8 cellular contexts compared by ENCODE assay signal in genomic region chr12:9669534-9669933, GRCh38. TPM values are rescaled to one million over a fixed set of nuclear protein-coding genes. Genes with fewer than 3 reads are reported as not detected.
DNase-seq lines count a peak whose midpoint lies in the region; ATAC-seq, FAIRE-seq and TF ChIP-seq lines count a peak whose summit lies in the region.

CLEC2D (plus strand) TSS chr12:9669713; CDS start chr12:9669735, 22 bp downstream.

- no peak for DNase-seq in GM12892 (ENCODE audit: insufficient read length)
- DNase-seq in NOMO-1 (lab: John Stamatoyannopoulos, UW; ENCODE audit: unreplicated experiment in 2 of 2): peak; percentile 65 to 77
- DNase-seq in lower lobe of right lung: no peak
- no peak for DNase-seq in T1000 (lab: John Stamatoyannopoulos, UW)
- no peak for DNase-seq in ecto neural progenitor cell (ENCODE audit: low spot score)
- DNase-seq in tibial artery: no peak

- peaks cover 14% of the 10 kb centered on the region for H3K4me1 ChIP-seq in lower lobe of right lung
- peaks cover 0 to 20% (median 9%) of the 10 kb centered on the region in 4 donors for H3K4me1 ChIP-seq in tibial artery

- H3K36me3 ChIP-seq in lower lobe of right lung (peaks cover 7% of the 10 kb centered on the region), tibial artery (peaks cover 3 to 7% (median 4%) of the 10 kb centered on the region in 3 donors)

- H3K27ac ChIP-seq in lower lobe of right lung: peak within 1 kb of the TSS; percentile 10
- no peak within 1 kb of the TSS for H3K27ac ChIP-seq in tibial artery

- FAIRE-seq in GM12892 (lab: Jason Lieb, UNC): peak; percentile 98

- TF ChIP-seq CTCF in lower lobe of right lung (IDR thresholded peaks at IDR 0.05): no peak
- no peak for TF ChIP-seq CTCF in tibial artery (IDR thresholded peaks at IDR 0.05)

- H3K4me3 ChIP-seq in lower lobe of right lung (peak within 1 kb of the TSS; percentile 24), tibial artery (no peak within 1 kb of the TSS)

- H3K27me3 ChIP-seq in lower lobe of right lung (ENCODE audit: low read depth) (no peaks in the 10 kb centered on the region), tibial artery (no peaks in the 10 kb centered on the region)

- H3K9me3 ChIP-seq in lower lobe of right lung: no peaks in the 10 kb centered on the region
- H3K9me3 ChIP-seq in tibial artery: no peaks in the 10 kb centered on the region

- peak; percentile 92 for TF ChIP-seq POLR2A in GM12892 (IDR thresholded peaks at IDR 0.05; ENCODE audit: low read depth, low read length)

- intact Hi-C loops in lower lobe of right lung (cut with DNase I): no loop called here
- intact Hi-C loops in tibial artery (cut with DNase I; ENCODE audit: low total_unique reads): no loop called here

- peak; percentile 41 for ATAC-seq in GM21529 (IDR thresholded peaks at IDR 0.05; ENCODE audit: unreplicated experiment)
- ATAC-seq in lower lobe of right lung: no peak
- ATAC-seq in SK-N-SH treated with all-trans-retinoic acid at 6 μM for 48 hours: no peak

TF ChIP-seq in SK-N-SH treated with all-trans-retinoic acid at 6 μM for 48 hours, 23 proteins besides CTCF, POLR2A, EP300 and RAD21:
- no peak for TF ChIP-seq CSRNP3 (CRISPR knock-in tag; IDR thresholded peaks at IDR 0.05)
- no peak for TF ChIP-seq ZNF565 (CRISPR knock-in tag; conservative IDR thresholded peaks at IDR 0.05; ENCODE audit: low read depth)
- TF ChIP-seq SNAI2 (CRISPR knock-in tag; IDR thresholded peaks at IDR 0.05): no peak
- TF ChIP-seq POU6F1 (CRISPR knock-in tag; IDR thresholded peaks at IDR 0.05; ENCODE audit: borderline replicate concordance, low read depth): no peak
- TF ChIP-seq ZFP3 (CRISPR knock-in tag; IDR thresholded peaks at IDR 0.05): no peak
- no peak for TF ChIP-seq ESRRG (CRISPR knock-in tag; IDR thresholded peaks at IDR 0.05)
- no peak for TF ChIP-seq ARNTL (CRISPR knock-in tag; IDR thresholded peaks at IDR 0.05; ENCODE audit: borderline replicate concordance, low read depth)
- TF ChIP-seq RARB (CRISPR knock-in tag; IDR thresholded peaks at IDR 0.05): no peak
- no peak for TF ChIP-seq BACH2 (CRISPR knock-in tag; IDR thresholded peaks at IDR 0.05; ENCODE audit: borderline replicate concordance)
- no peak for TF ChIP-seq ZC3H10 (CRISPR knock-in tag; IDR thresholded peaks at IDR 0.05)
- no peak for TF ChIP-seq TCF4 (CRISPR knock-in tag; IDR thresholded peaks at IDR 0.05; ENCODE audit: borderline replicate concordance)
- TF ChIP-seq ZNF70 (CRISPR knock-in tag; IDR thresholded peaks at IDR 0.05): no peak
- TF ChIP-seq TSHZ2 (CRISPR knock-in tag; IDR thresholded peaks at IDR 0.05): no peak
- TF ChIP-seq CSDC2 (CRISPR knock-in tag; IDR thresholded peaks at IDR 0.05): no peak
- TF ChIP-seq CREB5 (CRISPR knock-in tag; IDR thresholded peaks at IDR 0.05; ENCODE audit: low read depth): no peak
TF ChIP-seq in SK-N-SH treated with all-trans-retinoic acid at 6 μM for 48 hours: peak in this region for 0.

RNA-seq across cellular contexts. Expression of gene CLEC2D, which starts in this region (rescaled TPM):
- polyA plus RNA-seq in GM12892 (2012; ENCODE audit: missing spikeins): 187 TPM
- total RNA-seq in lower lobe of right lung: 13.9 TPM

Comparison
In these comparisons a context has a peak if more than half of its experiments do, and no peak if none do; other contexts are left out.
1. DNase-seq: peak in NOMO-1 (2 of 2); none in GM12892 (single experiment), lower lobe of right lung (single experiment), T1000 (single experiment), ecto neural progenitor cell (single experiment) and tibial artery (0 of 2).